Comparison of ENCODE assay signal across 8 cellular contexts in genomic region chr3:128426128-128426921, GRCh38. TPM values are rescaled to one million over a fixed set of nuclear protein-coding genes. Genes with fewer than 3 reads are reported as not detected.
DNase-seq lines count a peak whose midpoint lies in the region; ATAC-seq and TF ChIP-seq lines count a peak whose summit lies in the region.

No MANE protein-coding gene starts in this region.

- TF ChIP-seq EP300 in esophagus muscularis mucosa (IDR thresholded peaks at IDR 0.05): no peak

- H3K27me3 ChIP-seq in esophagus muscularis mucosa (peaks cover 0 to 64% (median 10%) of the 10 kb centered on the region in 4 donors), neural progenitor cell (peaks cover 71% of the 10 kb centered on the region), thyroid gland (no peaks in the 10 kb centered on the region)

- no peaks in the 10 kb centered on the region for H3K36me3 Mint-ChIP-seq in neural progenitor cell

- 26% methylated on average over 6 of the region's 66 CpGs for WGBS in esophagus muscularis mucosa
- WGBS in thyroid gland, 2 donors: 7 to 12% methylated on average over 5 to 24 of the region's 66 CpGs

- H3K4me2 ChIP-seq in neural progenitor cell: peak overlapping the region; percentile 82

- H3K36me3 ChIP-seq in esophagus muscularis mucosa: no peaks in the 10 kb centered on the region
- H3K36me3 ChIP-seq in neural progenitor cell: no peaks in the 10 kb centered on the region
- no peaks in the 10 kb centered on the region for H3K36me3 ChIP-seq in thyroid gland

- TF ChIP-seq POLR2A in esophagus muscularis mucosa (IDR thresholded peaks at IDR 0.05; ENCODE audit: low read depth) (no peak), thyroid gland (IDR thresholded peaks at IDR 0.05) (no peak)

- peaks cover 14% of the 10 kb centered on the region for H4K20me1 ChIP-seq in neural progenitor cell (ENCODE audit: low read depth)

- no peaks in the 10 kb centered on the region for H3K79me2 ChIP-seq in neural progenitor cell (ENCODE audit: low read depth)

- no peak overlapping the region for H3K9ac ChIP-seq in neural progenitor cell

- peaks cover 3 to 12% (median 10%) of the 10 kb centered on the region in 4 donors for H3K4me1 ChIP-seq in esophagus muscularis mucosa
- H3K4me1 ChIP-seq in neural progenitor cell: peaks cover 3% of the 10 kb centered on the region
- H3K4me1 ChIP-seq in thyroid gland: peaks cover 3 to 7% of the 10 kb centered on the region in 2 donors

- peaks cover 18% of the 10 kb centered on the region for H3K27me3 Mint-ChIP-seq in neural progenitor cell (ENCODE audit: insufficient read depth, low read depth)

- H3K4me1 Mint-ChIP-seq in neural progenitor cell: peaks cover 26% of the 10 kb centered on the region

- peak; percentile 73 for ATAC-seq in HG02588 (IDR thresholded peaks at IDR 0.05; ENCODE audit: unreplicated experiment)

- no peak overlapping the region for H2AFZ ChIP-seq in neural progenitor cell (replicated peaks)

- H3K4me3 ChIP-seq in esophagus muscularis mucosa (peak overlapping the region; percentile 30 to 56 (median 44)), neural progenitor cell (peak overlapping the region; percentile 43), thyroid gland (replicated peaks in 1 of 3) (no peak overlapping the region)

- peak; percentile 83 to 98 (median 94) for TF ChIP-seq CTCF in esophagus muscularis mucosa (IDR thresholded peaks at IDR 0.05)
- TF ChIP-seq CTCF in neural progenitor cell (IDR thresholded peaks at IDR 0.05): peak; percentile 77
- TF ChIP-seq CTCF in thyroid gland (IDR thresholded peaks at IDR 0.05): peak; percentile 27 to 99 (median 86)

- H3K9me3 Mint-ChIP-seq in neural progenitor cell: no peaks in the 10 kb centered on the region

- H3F3A ChIP-seq in neural progenitor cell (ENCODE audit: low read depth): peaks cover 9% of the 10 kb centered on the region

- intact Hi-C loops in esophagus muscularis mucosa (cut with DNase I) (loop anchor here (2.0 kb wide), 2 partner anchors 70 to 182 kb away; no protein-coding TSS in a partner anchor), thyroid gland (cut with DNase I) (loop anchor here (5.0 to 10.0 kb wide), 3 partner anchors 71 to 418 kb away; no protein-coding TSS in a partner anchor)

- no peak overlapping the region for H3K27ac Mint-ChIP-seq in neural progenitor cell

- H3K27ac ChIP-seq in esophagus muscularis mucosa (replicated peaks in 1 of 4): no peak overlapping the region
- H3K27ac ChIP-seq in neural progenitor cell: no peak overlapping the region
- H3K27ac ChIP-seq in thyroid gland: no peak overlapping the region

- peak; percentile 10 for DNase-seq in GF-D8 (lab: John Stamatoyannopoulos, UW)
- DNase-seq in NCI-H526 (lab: John Stamatoyannopoulos, UW): peak; percentile 62 to 93
- peak; percentile 44 for DNase-seq in activated T-cell treated with anti-CD3 and anti-CD28 coated beads for 24 hours (ENCODE audit: low read depth)
- no peak for DNase-seq in esophagus muscularis mucosa (ENCODE audit: extremely low spot score)
- DNase-seq in neural progenitor cell (ENCODE audit: low spot score): peak; percentile 85
- peak; percentile 45 to 48 for DNase-seq in thyroid gland
- no peak for DNase-seq in HCEC 1CT

- H3K9me3 ChIP-seq in esophagus muscularis mucosa: no peaks in the 10 kb centered on the region
- H3K9me3 ChIP-seq in neural progenitor cell (ENCODE audit: low read depth): no peaks in the 10 kb centered on the region
- no peaks in the 10 kb centered on the region for H3K9me3 ChIP-seq in thyroid gland

- no peak overlapping the region for H3K4me3 Mint-ChIP-seq in neural progenitor cell

RNA-seq across cellular contexts. Expression of gene DNAJB8, which starts 40.4 kb away (rescaled TPM):
- not detected for total RNA-seq in esophagus muscularis mucosa
- not detected in 2 replicates for total RNA-seq in neural progenitor cell (ENCODE audit: low replicate concordance)
- not detected for total RNA-seq in thyroid gland

Comparison
In these comparisons a context has a peak if more than half of its experiments do, and no peak if none do; other contexts are left out.
1. DNase-seq: peak in GF-D8 (single experiment), NCI-H526 (2 of 2), activated T-cell treated with anti-CD3 and anti-CD28 coated beads for 24 hours (single experiment), neural progenitor cell (single experiment) and thyroid gland (2 of 2); none in esophagus muscularis mucosa (single experiment) and HCEC 1CT (single experiment).
2. H3K4me3 ChIP-seq: peak in esophagus muscularis mucosa (4 of 4) and neural progenitor cell (single experiment); none in thyroid gland (0 of 3).
3. Peak in every context shown above with its lines, with median percentiles within 50 percentile points of each other: CTCF ChIP-seq.